ENCODE assay signal across 31 cellular contexts in genomic region chr14:64394973-64395633, GRCh38. TPM values are rescaled to one million over a fixed set of nuclear protein-coding genes. Genes with fewer than 3 reads are reported as not detected.
DNase-seq lines count a peak whose midpoint lies in the region; ATAC-seq, FAIRE-seq and TF ChIP-seq lines count a peak whose summit lies in the region.
"Had no signal": no experiment of that assay in that cellular context is flagged by ENCODE, and none has a peak within 500 bp of the region (broad histone marks: within the 10 kb centered on the region; RNA-seq: fewer than 3 reads in every experiment).

No MANE protein-coding gene starts in this region.

- TF ChIP-seq POLR2A in GM12892 (IDR thresholded peaks at IDR 0.05; ENCODE audit: low read depth, low read length) = no peak

- H3K27me3 Mint-ChIP-seq in activated naive CD8-positive, alpha-beta T cell treated with anti-CD3 and anti-CD28 coated beads, Interleukin-2, amount 10 ng/mL, durations not matched to agents 7 days and 5 days = no peaks in the 10 kb centered on the region
- no peaks in the 10 kb centered on the region for H3K27me3 Mint-ChIP-seq in activated naive CD8-positive, alpha-beta T cell treated with anti-CD3 and anti-CD28 coated beads for 36 hours
- H3K27me3 Mint-ChIP-seq: B cell; CD4-positive, alpha-beta memory T cell; central memory CD8-positive, alpha-beta T cell; naive thymus-derived CD8-positive, alpha-beta T cell had no signal

- H4K20me1 ChIP-seq in PC-9 (ENCODE audit: insufficient read depth) = no peaks in the 10 kb centered on the region; the same call in 1 of the 2 replicates

- intact Hi-C loops in PC-9 (cut with micrococcal nuclease; ENCODE audit: unreplicated experiment) = no loop called here

- no peaks in the 10 kb centered on the region for H3K9me2 ChIP-seq in PC-9 (ENCODE audit: insufficient read depth)

- ATAC-seq in activated naive CD8-positive, alpha-beta T cell treated with anti-CD3 and anti-CD28 coated beads, Interleukin-2, amount 10 ng/mL, durations not matched to agents 7 days and 5 days (ENCODE audit: low read depth) = no peak
- ATAC-seq: activated T-cell treated with anti-CD3 and anti-CD28 coated beads, Interleukin-2, amount 50 U/mL, for 4 hours; foreskin keratinocyte; HCT116; naive thymus-derived CD8-positive, alpha-beta T cell had no signal

- H3K27ac Mint-ChIP-seq in activated naive CD8-positive, alpha-beta T cell treated with anti-CD3 and anti-CD28 coated beads, Interleukin-2, amount 10 ng/mL, durations not matched to agents 7 days and 5 days = peak overlapping the region; percentile 28
- no peak overlapping the region for H3K27ac Mint-ChIP-seq in activated naive CD8-positive, alpha-beta T cell treated with anti-CD3 and anti-CD28 coated beads for 36 hours
- H3K27ac Mint-ChIP-seq: B cell; naive thymus-derived CD8-positive, alpha-beta T cell had no signal

- no peak overlapping the region for H3K4me3 Mint-ChIP-seq in activated naive CD8-positive, alpha-beta T cell treated with anti-CD3 and anti-CD28 coated beads, Interleukin-2, amount 10 ng/mL, durations not matched to agents 7 days and 5 days
- no peak overlapping the region for H3K4me3 Mint-ChIP-seq in activated naive CD8-positive, alpha-beta T cell treated with anti-CD3 and anti-CD28 coated beads for 36 hours
- H3K4me3 Mint-ChIP-seq: activated T-cell treated with anti-CD3 and anti-CD28 coated beads, Interleukin-2, amount 50 U/mL, for 4 hours; B cell; CD4-positive, alpha-beta memory T cell; central memory CD8-positive, alpha-beta T cell; naive thymus-derived CD8-positive, alpha-beta T cell had no signal

- peaks cover 39% of the 10 kb centered on the region for H3K36me3 Mint-ChIP-seq in activated naive CD8-positive, alpha-beta T cell treated with anti-CD3 and anti-CD28 coated beads, Interleukin-2, amount 10 ng/mL, durations not matched to agents 7 days and 5 days
- H3K36me3 Mint-ChIP-seq in activated naive CD8-positive, alpha-beta T cell treated with anti-CD3 and anti-CD28 coated beads for 36 hours = peaks cover 47% of the 10 kb centered on the region

- H2AFZ ChIP-seq in PC-9 = no peak overlapping the region

- no peaks in the 10 kb centered on the region for H3K27me3 ChIP-seq in PC-9 (ENCODE audit: insufficient read depth, low read depth)
- no peaks in the 10 kb centered on the region for H3K27me3 ChIP-seq in subcutaneous abdominal adipose tissue (ENCODE audit: control insufficient read depth in 5 of 5, insufficient read depth in 4 of 5, low read length in 5 of 5)
- H3K27me3 ChIP-seq: esophagus muscularis mucosa, foreskin keratinocyte, heart left ventricle, stomach, tibial artery had no signal

- H3K4me2 ChIP-seq in PC-9 = no peak overlapping the region

- no peak for FAIRE-seq in GM12892 (lab: Jason Lieb, UNC)
- FAIRE-seq: GM12891, keratinocyte had no signal

- peaks cover under 1% of the 10 kb centered on the region; the same call in 1 of the 2 replicates for H3K4me1 ChIP-seq in PC-9 (replicated peaks; ENCODE audit: insufficient read depth)
- H3K4me1 ChIP-seq in subcutaneous abdominal adipose tissue (ENCODE audit: control insufficient read depth in 5 of 5, insufficient read depth in 5 of 5, low read length in 5 of 5) = peaks cover 0 to 51% (median 33%) of the 10 kb centered on the region in 5 donors
- H3K4me1 ChIP-seq: foreskin keratinocyte had no signal

- POLR2A ChIA-PET in activated naive CD8-positive, alpha-beta T cell treated with anti-CD3 and anti-CD28 coated beads, Interleukin-2, amount 10 ng/mL, durations not matched to agents 7 days and 5 days (lab: Charles Lee) = interaction anchor here (1.3 kb wide), 1 partner anchor 8 kb away, joined by 3 read pairs; no protein-coding TSS in a partner anchor
- POLR2A ChIA-PET in PC-9 (lab: Charles Lee; ENCODE audit: unreplicated experiment) = no interaction called here

- no TSS peak for BruUV-seq in PC-9 (replicated peaks; lab: Mats Ljungman, UMichigan)

- DNase-seq in activated naive CD8-positive, alpha-beta T cell treated with anti-CD3 and anti-CD28 coated beads, Interleukin-2, amount 10 ng/mL, durations not matched to agents 7 days and 5 days = no peak
- DNase-seq in activated naive CD8-positive, alpha-beta T cell treated with anti-CD3 and anti-CD28 coated beads for 36 hours = no peak
- DNase-seq in PC-9 (no peak), fibroblast of villous mesenchyme (ENCODE audit: low read depth) (peak; percentile 12), GM12892 (ENCODE audit: insufficient read length) (no peak)
- DNase-seq in NK-92 treated with Interleukin-12 subunit alpha and Interleukin-12 subunit beta, amount 100 ng/mL, for 24 hours (lab: John Stamatoyannopoulos, UW) = no peak
- DNase-seq: ACHN; activated CD4-positive, alpha-beta T cell treated with anti-CD3 and anti-CD28 coated beads for 4 hours; activated T-cell treated with anti-CD3 and anti-CD28 coated beads, Interleukin-2, amount 50 U/mL, for 4 hours; CD4-positive, alpha-beta memory T cell; dermis blood vessel endothelial cell; foreskin keratinocyte; heart left ventricle; KBM-7; midbrain; naive thymus-derived CD8-positive, alpha-beta T cell; NCI-H1092 treated with DMSO at 0.1 percent for 48 hours; NCI-H1694 treated with DMSO at 0.1 percent for 48 hours; NCI-H446 treated with DMSO at 0.1 percent for 48 hours; NCI-H774; occipital lobe; stimulated activated CD4-positive, alpha-beta T cell treated with anti-CD3 and anti-CD28 coated beads, Interleukin-4, amount 100 ng/mL, for 1 hour; stomach; tibial artery had no signal

- H3K27ac ChIP-seq in PC-9 = peak overlapping the region; percentile 26; the same call in 1 of the 2 replicates
- peak overlapping the region; percentile 21 for H3K27ac ChIP-seq in subcutaneous abdominal adipose tissue (ENCODE audit: low read depth, low read length)
- H3K27ac ChIP-seq: esophagus muscularis mucosa, foreskin keratinocyte, heart left ventricle, stomach, tibial artery had no signal

- CTCF ChIA-PET in PC-9 (lab: Charles Lee) = no interaction called here

- H3K36me3 ChIP-seq in PC-9 (ENCODE audit: low read depth) (peaks cover 10% of the 10 kb centered on the region; the same call in 1 of the 2 replicates), subcutaneous abdominal adipose tissue (ENCODE audit: control insufficient read depth in 5 of 5, insufficient read depth in 5 of 5, low read length in 5 of 5) (peaks cover 0 to 2% (median 0%) of the 10 kb centered on the region in 5 donors)

- H3K4me1 Mint-ChIP-seq in activated naive CD8-positive, alpha-beta T cell treated with anti-CD3 and anti-CD28 coated beads, Interleukin-2, amount 10 ng/mL, durations not matched to agents 7 days and 5 days = peaks cover 47% of the 10 kb centered on the region
- peaks cover 39% of the 10 kb centered on the region for H3K4me1 Mint-ChIP-seq in activated naive CD8-positive, alpha-beta T cell treated with anti-CD3 and anti-CD28 coated beads for 36 hours

- peaks cover 73% of the 10 kb centered on the region for H3K79me2 ChIP-seq in PC-9 (ENCODE audit: low read depth)

- H3K4me3 ChIP-seq in PC-9 (no peak overlapping the region), fibroblast of villous mesenchyme (ENCODE audit: low read depth, low read length) (no peak overlapping the region), subcutaneous abdominal adipose tissue (ENCODE audit: low read depth in 1 of 5, low read length in 5 of 5) (no peak overlapping the region)
- H3K4me3 ChIP-seq: esophagus muscularis mucosa, heart left ventricle, stomach, tibial artery had no signal

- H3K9me3 Mint-ChIP-seq in activated naive CD8-positive, alpha-beta T cell treated with anti-CD3 and anti-CD28 coated beads, Interleukin-2, amount 10 ng/mL, durations not matched to agents 7 days and 5 days = no peaks in the 10 kb centered on the region
- no peaks in the 10 kb centered on the region for H3K9me3 Mint-ChIP-seq in activated naive CD8-positive, alpha-beta T cell treated with anti-CD3 and anti-CD28 coated beads for 36 hours
- H3K9me3 Mint-ChIP-seq: activated T-cell treated with anti-CD3 and anti-CD28 coated beads, Interleukin-2, amount 50 U/mL, for 4 hours; CD4-positive, alpha-beta memory T cell; central memory CD8-positive, alpha-beta T cell; naive thymus-derived CD8-positive, alpha-beta T cell had no signal

- peak overlapping the region in 2 of 5 donors; percentile 10 to 52 for H3K9ac ChIP-seq in subcutaneous abdominal adipose tissue (ENCODE audit: low read length in 5 of 5)

- no peaks in the 10 kb centered on the region for H3K9me3 ChIP-seq in PC-9 (ENCODE audit: insufficient read depth, low read depth)
- H3K9me3 ChIP-seq in subcutaneous abdominal adipose tissue (ENCODE audit: control insufficient read depth in 5 of 5, low read length in 5 of 5) = no peaks in the 10 kb centered on the region
- H3K9me3 ChIP-seq: esophagus muscularis mucosa, heart left ventricle, stomach, tibial artery had no signal

- no peak for TF ChIP-seq CTCF in PC-9 (conservative IDR thresholded peaks at IDR 0.05)
- TF ChIP-seq CTCF in fibroblast of villous mesenchyme (IDR thresholded peaks at IDR 0.05; ENCODE audit: insufficient read depth, low read depth, low read length) = no peak

- H3F3A ChIP-seq in PC-9 (ENCODE audit: insufficient read depth, low read depth) = 0 out of 2 replicates have a peak, but pooled peaks cover 7% of the 10 kb centered on the region

RNA-seq across cellular contexts. Expression of gene MTHFD1, which starts 7.0 kb away (rescaled TPM):
- 100 to 1,000 TPM; 146 to 147 TPM for total RNA-seq in activated naive CD8-positive, alpha-beta T cell treated with anti-CD3 and anti-CD28 coated beads, Interleukin-2, amount 10 ng/mL, durations not matched to agents 7 days and 5 days
- 100 to 1,000 TPM; 266 to 269 TPM for total RNA-seq in activated naive CD8-positive, alpha-beta T cell treated with anti-CD3 and anti-CD28 coated beads for 36 hours
- total RNA-seq in PC-9 (2021) (130 and 161 TPM in 2 replicates), fibroblast of villous mesenchyme (30.9 and 53.1 TPM in 2 replicates)
- polyA plus RNA-seq in GM12892 (2012; ENCODE audit: missing spikeins) = 165 TPM
